In genomic region chr5:151617383-151617840, GRCh38 we compare ENCODE assay signal across 26 cellular contexts. TPM values are rescaled to one million over a fixed set of nuclear protein-coding genes. Genes with fewer than 3 reads are reported as not detected.
"Had no signal": no experiment of that assay in that cellular context is flagged by ENCODE, and none has a peak within 500 bp of the region (broad histone marks: within the 10 kb centered on the region; RNA-seq: fewer than 3 reads in every experiment).

No MANE protein-coding gene starts in this region.

- ATAC-seq: activated CD4-positive, alpha-beta T cell treated with anti-CD3 and anti-CD28 coated beads for 36 hours; activated naive CD4-positive, alpha-beta T cell treated with anti-CD3 and anti-CD28 coated beads, Interleukin-2, amount 50 U/mL, for 72 hours; activated T-cell treated with anti-CD3 and anti-CD28 coated beads, Interleukin-2, amount 50 U/mL, for 72 hours; heart left ventricle; natural killer cell; psoas muscle; stimulated activated naive B cell treated with anti-CD40 and anti-IgM and Interleukin-4, amounts not matched to agents 10 μg/mL and 1 μg/mL and 100 μg/mL, for 72 hours; upper lobe of right lung had no signal

- H3K79me2 ChIP-seq: parathyroid adenoma had no signal

- H3K9me3 ChIP-seq: heart left ventricle, psoas muscle, right atrium auricular region, stomach, thyroid gland, upper lobe of right lung had no signal

- H3K27ac Mint-ChIP-seq: activated CD4-positive, alpha-beta T cell treated with anti-CD3 and anti-CD28 coated beads for 36 hours; activated T-cell treated with anti-CD3 and anti-CD28 coated beads, Interleukin-2, amount 50 U/mL, for 72 hours; immature natural killer cell; memory B cell; natural killer cell; neural progenitor cell; stimulated activated naive B cell treated with anti-CD40 and anti-IgM and Interleukin-4, amounts not matched to agents 10 μg/mL and 1 μg/mL and 100 μg/mL, for 72 hours had no signal

- H3K4me2 ChIP-seq: neural progenitor cell had no signal

- H3K4me3 ChIP-seq: heart left ventricle, neural progenitor cell, psoas muscle, right atrium auricular region, stomach, thyroid gland, upper lobe of right lung had no signal

- H3K27me3 ChIP-seq: neural progenitor cell, right atrium auricular region, thyroid gland, upper lobe of right lung had no signal

- H2AFZ ChIP-seq: neural progenitor cell, parathyroid adenoma had no signal

- H3K9me3 Mint-ChIP-seq: activated naive CD4-positive, alpha-beta T cell treated with anti-CD3 and anti-CD28 coated beads, Interleukin-2, amount 50 U/mL, for 72 hours; activated T-cell treated with anti-CD3 and anti-CD28 coated beads, Interleukin-2, amount 50 U/mL, for 72 hours; memory B cell; natural killer cell; stimulated activated naive B cell treated with anti-CD40 and anti-IgM and Interleukin-4, amounts not matched to agents 10 μg/mL and 1 μg/mL and 100 μg/mL, for 72 hours had no signal

- H3K4me1 ChIP-seq: heart left ventricle, parathyroid adenoma, right atrium auricular region, stomach, thyroid gland, upper lobe of right lung had no signal

- H3K27ac ChIP-seq: heart left ventricle, neural progenitor cell, parathyroid adenoma, psoas muscle, right atrium auricular region, stomach, thyroid gland, upper lobe of right lung had no signal

- DNase-seq: activated CD4-positive, alpha-beta T cell treated with anti-CD3 and anti-CD28 coated beads for 36 hours; activated CD4-positive, CD25-positive, alpha-beta regulatory T cell; activated naive CD4-positive, alpha-beta T cell; activated T-cell treated with anti-CD3 and anti-CD28 coated beads for 4 hours; activated T-cell treated with anti-CD3 and anti-CD28 coated beads, Interleukin-2, amount 50 U/mL, for 72 hours; dermis blood vessel endothelial cell; effector CD4-positive, alpha-beta T cell; erythroblast; foreskin fibroblast; heart left ventricle; immature natural killer cell; natural killer cell; occipital lobe; psoas muscle; stimulated activated CD4-positive, alpha-beta T cell treated with anti-CD3 and anti-CD28 coated beads, Interleukin-15, amount 100 ng/mL, for 24 hours; stimulated activated CD4-positive, alpha-beta T cell treated with anti-CD3 and anti-CD28 coated beads, Interleukin-2, amount 100 ng/mL, for 24 hours; stimulated activated naive B cell treated with anti-CD40 and anti-IgM and Interleukin-4, amounts not matched to agents 10 μg/mL and 1 μg/mL and 100 μg/mL, for 72 hours; stomach; thyroid gland; upper lobe of right lung had no signal

- H3K36me3 ChIP-seq: heart left ventricle, neural progenitor cell, right atrium auricular region, stomach, thyroid gland, upper lobe of right lung had no signal

- H3K9ac ChIP-seq: neural progenitor cell, parathyroid adenoma had no signal

- H3K4me3 Mint-ChIP-seq: activated CD4-positive, alpha-beta T cell treated with anti-CD3 and anti-CD28 coated beads for 36 hours; activated T-cell treated with anti-CD3 and anti-CD28 coated beads, Interleukin-2, amount 50 U/mL, for 72 hours; immature natural killer cell; memory B cell; natural killer cell; neural progenitor cell; stimulated activated naive B cell treated with anti-CD40 and anti-IgM and Interleukin-4, amounts not matched to agents 10 μg/mL and 1 μg/mL and 100 μg/mL, for 72 hours had no signal

- H3K36me3 Mint-ChIP-seq: activated naive CD4-positive, alpha-beta T cell treated with anti-CD3 and anti-CD28 coated beads, Interleukin-2, amount 50 U/mL, for 72 hours; immature natural killer cell; memory B cell; natural killer cell; neural progenitor cell; stimulated activated naive B cell treated with anti-CD40 and anti-IgM and Interleukin-4, amounts not matched to agents 10 μg/mL and 1 μg/mL and 100 μg/mL, for 72 hours had no signal

RNA-seq across cellular contexts. Expression of gene FAT2, which starts 26.3 kb away (rescaled TPM):
- total RNA-seq: activated CD4-positive, alpha-beta T cell treated with anti-CD3 and anti-CD28 coated beads for 36 hours; activated naive CD4-positive, alpha-beta T cell treated with anti-CD3 and anti-CD28 coated beads, Interleukin-2, amount 50 U/mL, for 72 hours; activated T-cell treated with anti-CD3 and anti-CD28 coated beads, Interleukin-2, amount 50 U/mL, for 72 hours; natural killer cell; right atrium auricular region; T-helper 1 cell treated with Interleukin-12 subunit alpha and Interleukin-12 subunit beta and Interleukin-4 antibody, amounts not matched to agents 30 ng/mL and 1 ng/mL, for 36 hours had no signal
- polyA plus RNA-seq: immature natural killer cell had no signal
